25 cellular contexts compared by ENCODE assay signal in genomic region chr1:233359905-233360304, GRCh38.
"Had no signal": no experiment of that assay in that cellular context is flagged by ENCODE, and none has a peak within 500 bp of the region (broad histone marks: within the 10 kb centered on the region; RNA-seq: fewer than 3 reads in every experiment).

No MANE protein-coding gene starts in this region.

- H3K4me3 ChIP-seq: dorsolateral prefrontal cortex, gastrocnemius medialis, left ventricle myocardium inferior, lower lobe of right lung, pancreas, sigmoid colon, stomach, thyroid gland, vagina had no signal

- H3K9me3 ChIP-seq: gastrocnemius medialis, left ventricle myocardium inferior, lower lobe of right lung, neutrophil, pancreas, sigmoid colon, stomach, thyroid gland, vagina had no signal

- H3K4me3 Mint-ChIP-seq: endodermal cell; immature natural killer cell; natural killer cell; neural crest cell; stimulated activated effector memory CD8-positive, alpha-beta T cell treated with anti-CD3 and anti-CD28 coated beads, Interleukin-12 subunit alpha, Interleukin-12 subunit beta, amount 100 ng/mL, for 72 hours had no signal

- H3K9me3 Mint-ChIP-seq: endodermal cell, immature natural killer cell, natural killer cell, neural crest cell had no signal

- H3K4me1 Mint-ChIP-seq: immature natural killer cell, neural crest cell had no signal

- H3K4me1 ChIP-seq: gastrocnemius medialis, left ventricle myocardium inferior, lower lobe of right lung, sigmoid colon, thyroid gland, vagina had no signal

- H3K27ac Mint-ChIP-seq: endodermal cell; immature natural killer cell; natural killer cell; stimulated activated effector memory CD8-positive, alpha-beta T cell treated with anti-CD3 and anti-CD28 coated beads, Interleukin-12 subunit alpha, Interleukin-12 subunit beta, amount 100 ng/mL, for 72 hours had no signal

- DNase-seq: dorsolateral prefrontal cortex; effector CD4-positive, alpha-beta T cell; endodermal cell; foreskin fibroblast; gastrocnemius medialis; head of caudate nucleus; hippocampal formation; immature natural killer cell; islet precursor cell; left ventricle myocardium inferior; lower lobe of right lung; natural killer cell; sigmoid colon; stimulated activated CD4-positive, alpha-beta T cell treated with anti-CD3 and anti-CD28 coated beads, Interleukin-2, amount 100 ng/mL, for 24 hours; stimulated activated CD4-positive, alpha-beta T cell treated with anti-CD3 and anti-CD28 coated beads, Interleukin-4, amount 100 ng/mL, for 24 hours; stimulated activated naive CD4-positive, alpha-beta T cell treated with Interleukin-2 at 50 U/mL for 16 hours; thyroid gland; trophoblast cell had no signal

- H3K36me3 Mint-ChIP-seq: immature natural killer cell; natural killer cell; stimulated activated effector memory CD8-positive, alpha-beta T cell treated with anti-CD3 and anti-CD28 coated beads, Interleukin-12 subunit alpha, Interleukin-12 subunit beta, amount 100 ng/mL, for 72 hours had no signal

- H3K27ac ChIP-seq: dorsolateral prefrontal cortex, epithelial cell of prostate, gastrocnemius medialis, left ventricle myocardium inferior, lower lobe of right lung, neutrophil, sigmoid colon, thyroid gland, vagina had no signal

- H3K27me3 ChIP-seq: dorsolateral prefrontal cortex, neutrophil, pancreas, stomach, thyroid gland, vagina had no signal

- H3K36me3 ChIP-seq: gastrocnemius medialis, left ventricle myocardium inferior, neutrophil, sigmoid colon, thyroid gland, vagina had no signal
